Comparison of ENCODE assay signal across 21 cellular contexts in the genomic region with DNA sequence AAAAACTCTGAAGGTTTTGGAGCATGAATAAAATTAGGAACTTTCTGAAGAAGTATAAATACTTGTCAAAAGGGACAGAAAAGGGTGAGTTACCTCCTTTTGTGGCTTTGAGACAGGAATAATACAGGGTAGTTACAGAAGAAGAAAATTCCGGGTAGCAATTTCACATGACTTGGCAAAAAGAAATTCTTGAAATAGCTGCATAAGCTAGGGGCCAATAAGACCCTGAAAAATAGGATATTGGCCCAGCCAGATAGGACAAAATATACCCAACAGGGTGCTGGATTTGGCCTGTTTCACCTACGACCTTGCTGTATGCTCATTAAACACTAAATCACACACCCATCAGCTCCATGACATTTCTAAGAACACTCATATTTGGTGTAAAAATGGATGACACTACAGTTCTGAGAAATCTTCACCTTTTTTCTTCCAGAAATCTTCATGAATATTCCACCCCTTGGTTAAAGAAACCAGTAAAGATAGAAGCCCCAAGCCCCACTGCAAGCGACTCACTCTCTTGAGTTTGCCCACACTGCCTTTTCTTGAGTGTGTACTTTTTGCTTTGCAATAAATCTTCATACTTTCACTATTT.
"Had no signal": no experiment of that assay in that cellular context is flagged by ENCODE, and none has a peak within 500 bp of the region (broad histone marks: within the 10 kb centered on the region; RNA-seq: fewer than 3 reads in every experiment).

No MANE protein-coding gene starts in this region.

- H3K27me3 ChIP-seq: MG63 had no signal

- H3K27ac Mint-ChIP-seq: IgD-negative memory B cell had no signal

- H3K36me3 ChIP-seq: MG63 had no signal

- DNase-seq: Karpas-422, KG1, MG63, NCI-H1092 treated with DMSO at 0.1 percent for 48 hours, NCI-H1436, NCI-H187, NCI-H2029, NCI-H2081 treated with DMSO at 0.1 percent for 48 hours, NCI-H2171, NCI-H226, NCI-H446, NCI-H510A, NCI-H524 treated with DMSO at 0.1 percent for 48 hours, NCI-H69, NCI-H774, PC-3, SHP77 had no signal

- ATAC-seq: Panc1, PC-3 had no signal

- H3K27me3 Mint-ChIP-seq: IgD-negative memory B cell had no signal

- H3K36me3 Mint-ChIP-seq: IgD-negative memory B cell had no signal

- H3K27ac ChIP-seq: RWPE1 had no signal

- H3K9me3 ChIP-seq: MG63 had no signal

- H3K4me3 Mint-ChIP-seq: IgD-negative memory B cell had no signal

- FAIRE-seq: HTR-8/SVneo had no signal

- H3K4me1 Mint-ChIP-seq: IgD-negative memory B cell had no signal

- H3K4me3 ChIP-seq: MG63 had no signal
